ENCODE assay signal across 16 cellular contexts in genomic region chr17:61454932-61455753, GRCh38. TPM values are rescaled to one million over a fixed set of nuclear protein-coding genes. Genes with fewer than 3 reads are reported as not detected.
DNase-seq lines count a peak whose midpoint lies in the region; ATAC-seq and TF ChIP-seq lines count a peak whose summit lies in the region.
"Had no signal": no experiment of that assay in that cellular context is flagged by ENCODE, and none has a peak within 500 bp of the region (broad histone marks: within the 10 kb centered on the region; RNA-seq: fewer than 3 reads in every experiment).

No MANE protein-coding gene starts in this region.

- TF ChIP-seq CTCF in Caco-2 (IDR thresholded peaks at IDR 0.05; ENCODE audit: insufficient read depth in 1 of 2, low read depth in 1 of 2, low read length in 1 of 2, severe bottlenecking in 1 of 2, unreplicated experiment in 1 of 2) (no peak), nephron progenitor cell (IDR thresholded peaks at IDR 0.05) (no peak)

- H3K27me3 ChIP-seq in Caco-2 (replicated peaks; ENCODE audit: control insufficient read depth, insufficient read depth, low read length), result no peaks in the 10 kb centered on the region
- peaks cover 100% of the 10 kb centered on the region for H3K27me3 ChIP-seq in HUES6 (ENCODE audit: control insufficient read depth, insufficient read depth, low read length)
- H3K27me3 ChIP-seq in iPS-15b (ENCODE audit: control insufficient read depth, insufficient read depth, low read length), result peaks cover 98% of the 10 kb centered on the region
- H3K27me3 ChIP-seq: BE2C had no signal

- CTCF ChIA-PET in Caco-2 (lab: Charles Lee), result no interaction called here

- H3K9ac ChIP-seq in HUES6 (ENCODE audit: low read length), result peak overlapping the region; percentile 5
- H3K9ac ChIP-seq in iPS-15b (ENCODE audit: low read depth, low read length), result no peak overlapping the region

- in situ Hi-C loops in G401 (cut with HindIII; ENCODE audit: low sequenced_read_pairs), result no loop called here

- no peaks in the 10 kb centered on the region for H3K27me3 Mint-ChIP-seq in Caco-2 (ENCODE audit: insufficient read depth, unreplicated experiment)
- peaks cover 100% of the 10 kb centered on the region for H3K27me3 Mint-ChIP-seq in nephron progenitor cell (ENCODE audit: low read depth, poor library complexity)

- H3K4me3 ChIP-seq in Caco-2 (ENCODE audit: low read depth, low read length) (no peak overlapping the region), HUES6 (ENCODE audit: low read depth, low read length) (peak overlapping the region; percentile 24; the same call in 1 of the 2 replicates), iPS-15b (ENCODE audit: low read depth, low read length) (peak overlapping the region; percentile 32)

- H3K9me3 Mint-ChIP-seq in Caco-2 (ENCODE audit: unreplicated experiment) (peaks cover 18% of the 10 kb centered on the region), nephron progenitor cell (no peaks in the 10 kb centered on the region)

- H3K36me3 ChIP-seq in Caco-2 (ENCODE audit: control insufficient read depth, insufficient read depth, low read length), result no peaks in the 10 kb centered on the region
- no peaks in the 10 kb centered on the region for H3K36me3 ChIP-seq in HUES6 (ENCODE audit: control insufficient read depth, insufficient read depth, low read length)
- H3K36me3 ChIP-seq in iPS-15b (ENCODE audit: control insufficient read depth, insufficient read depth, low read length), result no peaks in the 10 kb centered on the region
- H3K36me3 ChIP-seq: BE2C had no signal

- intact Hi-C loops in Caco-2 (cut with micrococcal nuclease; ENCODE audit: unreplicated experiment), result no loop called here

- peak overlapping the region; percentile 54 for H3K4me3 Mint-ChIP-seq in Caco-2 (ENCODE audit: unreplicated experiment)
- H3K4me3 Mint-ChIP-seq in nephron progenitor cell, result peak overlapping the region; percentile 12

- H3K4me1 ChIP-seq in Caco-2 (peaks cover 36% of the 10 kb centered on the region), HUES6 (ENCODE audit: control insufficient read depth, insufficient read depth, low read length) (peaks cover 42% of the 10 kb centered on the region), iPS-15b (ENCODE audit: control insufficient read depth, insufficient read depth, low read length) (peaks cover 8% of the 10 kb centered on the region)
- H3K4me1 ChIP-seq: BE2C had no signal

- BruUV-seq in Caco-2 (replicated peaks; lab: Mats Ljungman, UMichigan), result no TSS peak

- H3K27ac Mint-ChIP-seq in Caco-2 (ENCODE audit: unreplicated experiment) (peak overlapping the region; percentile 27), nephron progenitor cell (no peak overlapping the region)

- no peak for ATAC-seq in HG02759 (IDR thresholded peaks at IDR 0.05; ENCODE audit: unreplicated experiment)

- H3K36me3 Mint-ChIP-seq in Caco-2 (ENCODE audit: insufficient read depth, unreplicated experiment) (no peaks in the 10 kb centered on the region), nephron progenitor cell (ENCODE audit: low read depth) (no peaks in the 10 kb centered on the region)

- H3K9me3 ChIP-seq in Caco-2 (peaks cover 8% of the 10 kb centered on the region), HUES6 (ENCODE audit: control insufficient read depth, insufficient read depth, low read depth, low read length) (no peaks in the 10 kb centered on the region), iPS-15b (ENCODE audit: control insufficient read depth, insufficient read depth, low read length) (no peaks in the 10 kb centered on the region)
- H3K9me3 ChIP-seq: BE2C had no signal

- DNase-seq in Caco-2 (peak; percentile 82 to 90), nephron progenitor cell (no peak), hypothalamus (lab: John Stamatoyannopoulos, UW) (no peak), NCI-H345 (lab: John Stamatoyannopoulos, UW) (no peak), G401 (ENCODE audit: low spot score) (no peak)
- DNase-seq: activated CD4-positive, alpha-beta T cell treated with anti-CD3 and anti-CD28 coated beads, Interleukin-2, amount 50 U/mL, for 4 hours; amygdala; BE2C; cerebellar nuclear complex; DMS153; NCI-H187; NCI-H510A treated with DMSO at 0.1 percent for 48 hours had no signal

- H3K4me1 Mint-ChIP-seq in Caco-2 (ENCODE audit: low read depth, unreplicated experiment), result peaks cover 30% of the 10 kb centered on the region
- peaks cover 50% of the 10 kb centered on the region for H3K4me1 Mint-ChIP-seq in nephron progenitor cell

- no peak overlapping the region for H3K27ac ChIP-seq in HUES6 (ENCODE audit: low read depth, low read length)

- POLR2A ChIA-PET in Caco-2 (lab: Charles Lee), result no interaction called here

RNA-seq across cellular contexts. Expression of gene TBX4, which starts 2.9 kb away (rescaled TPM):
- 2.5 TPM in 2 replicates for total RNA-seq in Caco-2 (2022)
- 0.64 and 1.2 TPM in 2 replicates for total RNA-seq in G401 (2014; rRNA removed; shearing (Covaris generic))
- total RNA-seq: frontal cortex had no signal

RNA-seq across cellular contexts. Expression of gene TBX2, which starts 55.5 kb away (rescaled TPM):
- 8.9 and 11.5 TPM in 2 replicates for total RNA-seq in Caco-2 (2022)
- 6.2 and 11.4 TPM in 2 replicates for total RNA-seq in G401 (2014; rRNA removed; shearing (Covaris generic))

Comparison
In these comparisons a context has a peak if more than half of its experiments do, and no peak if none do; other contexts are left out.
1. DNase-seq: peak in Caco-2 (2 of 2); none in nephron progenitor cell (single experiment), hypothalamus (0 of 51), NCI-H345 (single experiment) and G401 (single experiment).